Comparison of ENCODE assay signal across 7 cellular contexts in genomic region chr16:14016362-14016761, GRCh38. TPM values are rescaled to one million over a fixed set of nuclear protein-coding genes. Genes with fewer than 3 reads are reported as not detected.
DNase-seq lines count a peak whose midpoint lies in the region; ATAC-seq and TF ChIP-seq lines count a peak whose summit lies in the region.
"Not testable (repeated sequence)": the region's sequence is repeated elsewhere in the genome, so short reads cannot be mapped to it uniquely, and the experiment has no call there.

No MANE protein-coding gene starts in this region.

- H3K4me1 Mint-ChIP-seq in chondrocyte (ENCODE audit: low read depth): peaks cover 57% of the 10 kb centered on the region

- H4K20me1 ChIP-seq in BLaER1 treated with 17β-estradiol and CSF1 and Interleukin-3, amounts not matched to agents 10 nM and 100 nM: not testable (repeated sequence)

- peak overlapping the region; percentile 83 for H3K27ac Mint-ChIP-seq in chondrocyte (ENCODE audit: unreplicated experiment)

- not testable (repeated sequence) for TF ChIP-seq POLR2A in adrenal gland (IDR thresholded peaks at IDR 0.05); esophagus squamous epithelium (IDR thresholded peaks at IDR 0.05); thyroid gland (IDR thresholded peaks at IDR 0.05)

- H3K4me3 Mint-ChIP-seq in chondrocyte (ENCODE audit: unreplicated experiment): not testable (repeated sequence)

- TF ChIP-seq CTCF in adrenal gland (IDR thresholded peaks at IDR 0.05); chondrocyte (IDR thresholded peaks at IDR 0.05); esophagus squamous epithelium (IDR thresholded peaks at IDR 0.05); left ventricle myocardium inferior (IDR thresholded peaks at IDR 0.05; ENCODE audit: borderline replicate concordance); psoas muscle (IDR thresholded peaks at IDR 0.05); thyroid gland (IDR thresholded peaks at IDR 0.05): not testable (repeated sequence)

- ATAC-seq in psoas muscle: not testable (repeated sequence)

- H3K9me3 Mint-ChIP-seq in chondrocyte (ENCODE audit: low read depth): not testable (repeated sequence)

- not testable (repeated sequence) for DNase-seq in adrenal gland; chondrocyte (ENCODE audit: low spot score); esophagus squamous epithelium (lab: John Stamatoyannopoulos, UW); left ventricle myocardium inferior; psoas muscle; thyroid gland

- peaks cover 0 to 75% (median 33%) of the 10 kb centered on the region in 10 experiments; a peak in 15 of 20 replicates for H3K4me1 ChIP-seq in BLaER1 treated with 17β-estradiol and CSF1 and Interleukin-3, amounts not matched to agents 10 nM and 100 nM
- H3K4me1 ChIP-seq in adrenal gland (replicated peaks in 1 of 2): peaks cover 26 to 42% of the 10 kb centered on the region in 2 donors
- peaks cover 4 to 52% (median 27%) of the 10 kb centered on the region in 3 donors for H3K4me1 ChIP-seq in esophagus squamous epithelium
- H3K4me1 ChIP-seq in left ventricle myocardium inferior: peaks cover 52% of the 10 kb centered on the region
- peaks cover 41% of the 10 kb centered on the region for H3K4me1 ChIP-seq in psoas muscle
- peaks cover 47 to 59% of the 10 kb centered on the region in 2 donors for H3K4me1 ChIP-seq in thyroid gland

- H3K27me3 Mint-ChIP-seq in chondrocyte (ENCODE audit: low read depth): not testable (repeated sequence)

- not testable (repeated sequence) for H3K4me3 ChIP-seq in BLaER1 treated with 17β-estradiol and CSF1 and Interleukin-3, amounts not matched to agents 10 nM and 100 nM; adrenal gland; esophagus squamous epithelium; thyroid gland (replicated peaks in 1 of 3)
- H3K4me3 ChIP-seq in left ventricle myocardium inferior: peak overlapping the region; percentile 51
- peak overlapping the region; percentile 28 for H3K4me3 ChIP-seq in psoas muscle

- peak overlapping the region in 9 of 11 experiments; percentile 49 to 83 (median 69); a peak in 16 of 22 replicates for H3K27ac ChIP-seq in BLaER1 treated with 17β-estradiol and CSF1 and Interleukin-3, amounts not matched to agents 10 nM and 100 nM
- H3K27ac ChIP-seq in adrenal gland (peak overlapping the region in 3 of 5 donors; percentile 63 to 84 (median 83)), esophagus squamous epithelium (peak overlapping the region in 3 of 4 donors; percentile 54 to 85 (median 81)), left ventricle myocardium inferior (replicated peaks) (peak overlapping the region; percentile 80), psoas muscle (peak overlapping the region; percentile 77), thyroid gland (peak overlapping the region in 2 of 3 donors; percentile 70 to 92)

- not testable (repeated sequence) for H3K36me3 Mint-ChIP-seq in chondrocyte (ENCODE audit: low read depth)

- WGBS in adrenal gland, 4 donors: 88 to 93% (median 92%) methylated on average over 14 to 15 of the region's 15 CpGs
- 85 to 87% methylated on average over 8 of the region's 15 CpGs for WGBS in esophagus squamous epithelium, 2 donors
- 89 to 92% (median 90%) methylated on average over 15 of the region's 15 CpGs for WGBS in psoas muscle, 3 donors
- WGBS in thyroid gland, 2 donors: 91% methylated on average over 15 of the region's 15 CpGs

- H3K36me3 ChIP-seq in BLaER1 treated with 17β-estradiol and CSF1 and Interleukin-3, amounts not matched to agents 10 nM and 100 nM; adrenal gland (replicated peaks in 1 of 2); esophagus squamous epithelium; left ventricle myocardium inferior; psoas muscle (ENCODE audit: insufficient read depth in 1 of 2, low read depth in 1 of 2); thyroid gland: not testable (repeated sequence)

- not testable (repeated sequence) for H3K27me3 ChIP-seq in BLaER1 treated with 17β-estradiol and CSF1 and Interleukin-3, amounts not matched to agents 10 nM and 100 nM; adrenal gland; esophagus squamous epithelium; left ventricle myocardium inferior (ENCODE audit: low read depth); psoas muscle (ENCODE audit: insufficient read depth in 3 of 3, low read length in 2 of 3); thyroid gland

- H3K4me2 ChIP-seq in BLaER1 treated with 17β-estradiol and CSF1 and Interleukin-3, amounts not matched to agents 10 nM and 100 nM: peak overlapping the region in 9 of 11 experiments; percentile 12 to 86 (median 73); a peak in 17 of 22 replicates

- intact Hi-C loops in adrenal gland (cut with DNase I); esophagus squamous epithelium (cut with DNase I); psoas muscle (cut with DNase I); thyroid gland (cut with DNase I): not testable (repeated sequence)
- intact Hi-C loops in left ventricle myocardium inferior (cut with micrococcal nuclease): loop anchor here (10.0 kb wide), 1 partner anchor 168 kb away; no protein-coding TSS in a partner anchor

- not testable (repeated sequence) for H3K9me3 ChIP-seq in BLaER1 treated with 17β-estradiol and CSF1 and Interleukin-3, amounts not matched to agents 10 nM and 100 nM (replicated peaks in 1 of 11); adrenal gland (replicated peaks in 1 of 3); esophagus squamous epithelium; left ventricle myocardium inferior (replicated peaks); psoas muscle; thyroid gland

- H3K9ac ChIP-seq in BLaER1 treated with 17β-estradiol and CSF1 and Interleukin-3, amounts not matched to agents 10 nM and 100 nM: peak overlapping the region in 6 of 11 experiments; percentile 20 to 65 (median 56); a peak in 10 of 22 replicates

RNA-seq across cellular contexts. Expression of gene MRTFB, which starts 54.8 kb away (rescaled TPM):
- 10 to 100 TPM; 30.9 to 77.7 (median 50.9) TPM for total RNA-seq in adrenal gland
- polyA plus RNA-seq in adrenal gland: 10 to 100 TPM in 2 of 3 donors, 1 to 10 TPM in 1; 5.5 to 24.8 (median 11.7) TPM
- 32.0 to 32.2 TPM (median 32.2 TPM) in 3 replicates for total RNA-seq in chondrocyte
- 10 to 100 TPM; 17.1 to 77.8 (median 21.9) TPM for total RNA-seq in esophagus squamous epithelium
- total RNA-seq in left ventricle myocardium inferior: 24.3 TPM
- total RNA-seq in psoas muscle: 10 to 100 TPM; 14.1 to 26.3 (median 20.0) TPM
- 1 to 10 TPM; 2.7 to 7.6 (median 3.6) TPM for polyA plus RNA-seq in psoas muscle
- total RNA-seq in thyroid gland: 100 to 1,000 TPM in 1 of 4 donors, 10 to 100 TPM in 3; 51.2 to 131 (median 74.0) TPM
